ENCODE assay signal across 1 cellular context in genomic region chr12:76688627-76689026, GRCh38.
TF ChIP-seq lines count a peak whose summit lies in the region.

No MANE protein-coding gene starts in this region.

TF ChIP-seq in SK-N-SH treated with all-trans-retinoic acid at 6 μM for 48 hours, 23 proteins besides CTCF, POLR2A, EP300 and RAD21 (continued from another document):
- TF ChIP-seq POU6F1 (CRISPR knock-in tag; IDR thresholded peaks at IDR 0.05; ENCODE audit: borderline replicate concordance, low read depth): no peak
- TF ChIP-seq TCF4 (CRISPR knock-in tag; IDR thresholded peaks at IDR 0.05; ENCODE audit: borderline replicate concordance): no peak
